8 cellular contexts compared by ENCODE assay signal in the genomic region with DNA sequence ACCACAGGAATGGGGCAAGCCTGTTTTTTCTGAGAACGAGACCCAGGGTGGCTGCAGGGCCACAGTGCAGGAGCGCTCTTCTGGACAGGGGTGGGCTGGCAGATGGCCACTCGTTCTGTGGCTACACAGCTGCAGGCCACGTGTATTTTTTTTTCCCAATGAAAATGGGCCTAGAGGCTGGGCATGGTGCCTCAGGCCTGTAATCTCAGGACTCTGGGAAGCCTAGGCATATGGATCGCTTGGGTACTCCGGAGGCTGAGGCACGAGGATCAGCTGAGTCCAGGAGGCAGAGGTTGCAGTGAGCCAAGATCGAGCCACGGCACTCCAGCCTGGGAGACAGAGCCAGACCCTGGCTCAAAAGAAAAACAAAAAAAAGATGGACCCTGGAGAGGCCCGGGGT. TPM values are rescaled to one million over a fixed set of nuclear protein-coding genes. Genes with fewer than 3 reads are reported as not detected.
DNase-seq lines count a peak whose midpoint lies in the region; ATAC-seq and TF ChIP-seq lines count a peak whose summit lies in the region.

No MANE protein-coding gene starts in this region.

- H3K4me3 Mint-ChIP-seq in endothelial cell (ENCODE audit: unreplicated experiment): peak overlapping the region; percentile 83

- H3K27me3 Mint-ChIP-seq in endothelial cell (ENCODE audit: unreplicated experiment): peaks cover 10% of the 10 kb centered on the region

- DNase-seq in endothelial cell (ENCODE audit: low spot score) (no peak), ovary (peak in 2 of 5 donors; percentile 38 to 62), SKM-1 (lab: John Stamatoyannopoulos, UW; ENCODE audit: unreplicated experiment) (no peak), activated gamma-delta T cell treated with Interleukin-2 at 50 U/mL for 16 hours (no peak), germinal center (ENCODE audit: low spot score) (no peak)

- H3K9me3 Mint-ChIP-seq in endothelial cell (ENCODE audit: unreplicated experiment): no peaks in the 10 kb centered on the region

- ATAC-seq in GM18867 (IDR thresholded peaks at IDR 0.05; ENCODE audit: unreplicated experiment): no peak

- H3K4me2 ChIP-seq in DOHH2 (ENCODE audit: low read length): peak overlapping the region; percentile 92

- TF ChIP-seq EP300 in ovary (IDR thresholded peaks at IDR 0.05): no peak

- WGBS in HUES64: 68% methylated on average over 10 of the region's 10 CpGs
- 7 to 17% (median 11%) methylated on average over 9 to 10 of the region's 10 CpGs for WGBS in ovary, 3 donors

- peak overlapping the region; percentile 39; the same call in 1 of the 2 replicates for H3K9ac ChIP-seq in HUES64 (ENCODE audit: low read depth, low read length)

- intact Hi-C loops in ovary (cut with DNase I): no loop called here

- no peaks in the 10 kb centered on the region for H3K9me3 ChIP-seq in DOHH2 (ENCODE audit: control insufficient read depth, insufficient read depth, low read length)
- no peaks in the 10 kb centered on the region for H3K9me3 ChIP-seq in HUES64 (ENCODE audit: insufficient read depth, low read depth, low read length)
- no peaks in the 10 kb centered on the region for H3K9me3 ChIP-seq in ovary

- H3K36me3 Mint-ChIP-seq in endothelial cell (ENCODE audit: low read depth, unreplicated experiment): peaks cover 4% of the 10 kb centered on the region

- TF ChIP-seq POLR2A in ovary (IDR thresholded peaks at IDR 0.05): no peak

- peaks cover 17% of the 10 kb centered on the region for H3K79me2 ChIP-seq in DOHH2 (ENCODE audit: control insufficient read depth, low read length)

- H3K27me3 ChIP-seq in DOHH2 (ENCODE audit: control insufficient read depth, low read length): no peaks in the 10 kb centered on the region
- H3K27me3 ChIP-seq in HUES64 (ENCODE audit: insufficient read depth, low read length): no peaks in the 10 kb centered on the region
- H3K27me3 ChIP-seq in ovary: no peaks in the 10 kb centered on the region

- no peak overlapping the region for H3K27ac Mint-ChIP-seq in endothelial cell (ENCODE audit: unreplicated experiment)

- H3K4me3 ChIP-seq in DOHH2 (ENCODE audit: low read length) (peak overlapping the region; percentile 85), HUES64 (ENCODE audit: low read length) (peak overlapping the region; percentile 92), ovary (peak overlapping the region; percentile 40)

- H3K9me2 ChIP-seq in DOHH2 (replicated peaks; ENCODE audit: control insufficient read depth, low read length): no peaks in the 10 kb centered on the region

- no peak overlapping the region for H3K27ac ChIP-seq in DOHH2 (ENCODE audit: low read depth, low read length)
- H3K27ac ChIP-seq in HUES64 (ENCODE audit: low read depth, low read length): peak overlapping the region; percentile 58; the same call in 1 of the 2 replicates
- H3K27ac ChIP-seq in ovary: peak overlapping the region in 1 of 2 donors; percentile 51

- H3K4me1 Mint-ChIP-seq in endothelial cell (ENCODE audit: unreplicated experiment): peaks cover 3% of the 10 kb centered on the region

- TF ChIP-seq CTCF in DOHH2 (IDR thresholded peaks at IDR 0.05; ENCODE audit: low read depth, low read length, poor library complexity, severe bottlenecking) (no peak), endothelial cell (IDR thresholded peaks at IDR 0.05; ENCODE audit: unreplicated experiment) (no peak), ovary (IDR thresholded peaks at IDR 0.05) (no peak)

- no peaks in the 10 kb centered on the region for H3K36me3 ChIP-seq in DOHH2 (ENCODE audit: control insufficient read depth, low read length)
- H3K36me3 ChIP-seq in HUES64 (ENCODE audit: insufficient read depth, low read length): peaks cover 6% of the 10 kb centered on the region; the same call in 1 of the 2 replicates
- no peaks in the 10 kb centered on the region for H3K36me3 ChIP-seq in ovary

- H3K4me1 ChIP-seq in DOHH2 (ENCODE audit: control insufficient read depth, low read length): peaks cover 10% of the 10 kb centered on the region
- no peaks in the 10 kb centered on the region for H3K4me1 ChIP-seq in HUES64 (ENCODE audit: insufficient read depth, low read length)
- peaks cover 7% of the 10 kb centered on the region for H3K4me1 ChIP-seq in ovary (ENCODE audit: insufficient read depth)

- H4K20me1 ChIP-seq in DOHH2 (ENCODE audit: control insufficient read depth, insufficient read depth, low read depth, low read length): no peaks in the 10 kb centered on the region; the same call in 1 of the 2 replicates

- H3F3A ChIP-seq in DOHH2 (ENCODE audit: control insufficient read depth, insufficient read depth): 0 out of 2 replicates have a peak, but pooled peaks cover 3% of the 10 kb centered on the region

RNA-seq across cellular contexts. Expression of gene UNKL, which starts 6.8 kb away (rescaled TPM):
- 15.2 TPM for polyA plus RNA-seq in HUES64 (2013, experiment 1 of 2)
- polyA plus RNA-seq in HUES64 (2013, experiment 2 of 2): 21.9 TPM
- 30.3 TPM for total RNA-seq in endothelial cell (ENCODE audit: unreplicated experiment)
- total RNA-seq in ovary: 10 to 100 TPM; 13.3 to 39.8 (median 32.5) TPM
- 10 to 100 TPM in 1 of 2 donors, 1 to 10 TPM in 1; 7.0 to 44.8 TPM for polyA plus RNA-seq in ovary

RNA-seq across cellular contexts. Expression of gene UQCC4, which starts 12.8 kb away (rescaled TPM):
- 14.5 TPM for polyA plus RNA-seq in HUES64 (2013, experiment 1 of 2)
- 17.6 TPM for polyA plus RNA-seq in HUES64 (2013, experiment 2 of 2)
- 11.4 TPM for total RNA-seq in endothelial cell (ENCODE audit: unreplicated experiment)
- total RNA-seq in ovary: 10 to 100 TPM; 10.1 to 18.6 (median 15.8) TPM
- 10 to 100 TPM in 1 of 2 donors, 1 to 10 TPM in 1; 4.0 to 17.5 TPM for polyA plus RNA-seq in ovary

RNA-seq across cellular contexts. Expression of gene PERCC1, which starts 23.1 kb away (rescaled TPM):
- not detected for polyA plus RNA-seq in HUES64 (2013, experiment 1 of 2)
- not detected for polyA plus RNA-seq in HUES64 (2013, experiment 2 of 2)
- total RNA-seq in endothelial cell (ENCODE audit: unreplicated experiment) (not detected), ovary (under 1 TPM in 1 of 7 donors, not detected in 6; 0.62 TPM)
- polyA plus RNA-seq in ovary: under 1 TPM in 1 of 2 donors, not detected in 1; 0.08 TPM

RNA-seq across cellular contexts. Expression of gene CCDC154, which starts 36.6 kb away (rescaled TPM):
- 0.55 TPM for polyA plus RNA-seq in HUES64 (2013, experiment 1 of 2)
- polyA plus RNA-seq in HUES64 (2013, experiment 2 of 2): 0.57 TPM
- total RNA-seq in endothelial cell (ENCODE audit: unreplicated experiment) (2.4 TPM), ovary (1 to 10 TPM; 1.3 to 3.5 (median 2.0) TPM)
- 1 to 10 TPM in 1 of 2 donors, not detected in 1; 1.1 TPM for polyA plus RNA-seq in ovary

RNA-seq across cellular contexts. Expression of gene GNPTG, which starts 56.0 kb away (rescaled TPM):
- polyA plus RNA-seq in HUES64 (2013, experiment 1 of 2): 14.9 TPM
- polyA plus RNA-seq in HUES64 (2013, experiment 2 of 2): 14.2 TPM
- total RNA-seq in endothelial cell (ENCODE audit: unreplicated experiment) (47.9 TPM), ovary (10 to 100 TPM; 47.8 to 68.1 (median 55.4) TPM)
- polyA plus RNA-seq in ovary: 10 to 100 TPM; 26.0 to 67.8 TPM

Comparison
In these comparisons a context has a peak if more than half of its experiments do, and no peak if none do; other contexts are left out.
1. H3K4me3 ChIP-seq: peak in every context shown above with its lines; median percentile 92 in HUES64; 85 in DOHH2; 40 in ovary.